16 cellular contexts compared by ENCODE assay signal in genomic region chr6:108582618-108583017, GRCh38. TPM values are rescaled to one million over a fixed set of nuclear protein-coding genes. Genes with fewer than 3 reads are reported as not detected.
DNase-seq lines count a peak whose midpoint lies in the region; ATAC-seq and TF ChIP-seq lines count a peak whose summit lies in the region.
"Had no signal": no experiment of that assay in that cellular context is flagged by ENCODE, and none has a peak within 500 bp of the region (broad histone marks: within the 10 kb centered on the region; RNA-seq: fewer than 3 reads in every experiment).

No MANE protein-coding gene starts in this region.

- no peak overlapping the region for H3K4me3 Mint-ChIP-seq in effector memory CD8-positive, alpha-beta T cell

- H3K9ac ChIP-seq in KMS-11 (peak overlapping the region; percentile 7; the same call in 1 of the 2 replicates), rectal smooth muscle tissue (ENCODE audit: low read length) (no peak overlapping the region)

- no peak for TF ChIP-seq EP300 in esophagus muscularis mucosa (IDR thresholded peaks at IDR 0.05)

- intact Hi-C loops in esophagus muscularis mucosa (cut with DNase I): no loop called here

- DNase-seq in esophagus muscularis mucosa (ENCODE audit: extremely low spot score) (no peak), COLO829 (ENCODE audit: low spot score) (no peak)
- no peak for DNase-seq in activated CD8-positive, alpha-beta memory T cell treated with anti-CD3 and anti-CD28 coated beads, Interleukin-2, amount 50 U/mL, for 4 hours
- no peak for DNase-seq in effector memory CD8-positive, alpha-beta T cell
- DNase-seq: activated CD4-positive, alpha-beta T cell treated with anti-CD3 and anti-CD28 coated beads, Interleukin-2, amount 50 U/mL, for 4 hours; effector CD4-positive, alpha-beta T cell; foreskin melanocyte; NCI-H1930; NCI-H774; stimulated activated naive CD8-positive, alpha-beta T cell treated with anti-CD3 and anti-CD28 coated beads, Interleukin-15, Interleukin-2, amounts not matched to agents 100 U/mL and 50 U/mL, for 24 hours had no signal

- no peaks in the 10 kb centered on the region for H3K36me3 ChIP-seq in ACC112 (ENCODE audit: insufficient read depth, low read length)
- no peaks in the 10 kb centered on the region for H3K36me3 ChIP-seq in KMS-11 (ENCODE audit: insufficient read depth)
- H3K36me3 ChIP-seq in esophagus muscularis mucosa: peaks cover 0 to 12% (median 0%) of the 10 kb centered on the region in 4 donors
- H3K36me3 ChIP-seq in rectal smooth muscle tissue (ENCODE audit: control insufficient read depth, insufficient read depth, low read length): peaks cover 6% of the 10 kb centered on the region
- H3K36me3 ChIP-seq: HAP-1 had no signal

- H3K9me3 ChIP-seq in esophagus muscularis mucosa: no peaks in the 10 kb centered on the region
- H3K9me3 ChIP-seq: HAP-1 had no signal

- no peak for TF ChIP-seq POLR2A in esophagus muscularis mucosa (IDR thresholded peaks at IDR 0.05; ENCODE audit: low read depth)

- peaks cover 49 to 69% of the 10 kb centered on the region in 2 donors for H3K4me1 Mint-ChIP-seq in effector memory CD8-positive, alpha-beta T cell (ENCODE audit: low read depth in 2 of 2)

- no peak for ATAC-seq in HG03521 (IDR thresholded peaks at IDR 0.05; ENCODE audit: unreplicated experiment)
- no peak for ATAC-seq in effector memory CD8-positive, alpha-beta T cell (replicated peaks)
- ATAC-seq: sciatic nerve; stimulated activated naive CD8-positive, alpha-beta T cell treated with anti-CD3 and anti-CD28 coated beads, Interleukin-15, Interleukin-2, amounts not matched to agents 100 U/mL and 50 U/mL, for 24 hours had no signal

- H3K36me3 Mint-ChIP-seq in effector memory CD8-positive, alpha-beta T cell (ENCODE audit: insufficient read depth): peaks cover 11% of the 10 kb centered on the region

- H2AFZ ChIP-seq in ACC112 (ENCODE audit: low read length, unreplicated experiment) (no peak overlapping the region), KMS-11 (ENCODE audit: low read depth) (no peak overlapping the region)

- H3K4me1 ChIP-seq in ACC112 (ENCODE audit: control insufficient read depth, insufficient read depth, low read length, unreplicated experiment) (peaks cover 84% of the 10 kb centered on the region), KMS-11 (ENCODE audit: low read depth, poor library complexity, severe bottlenecking) (peaks cover 98% of the 10 kb centered on the region), esophagus muscularis mucosa (peaks cover 95 to 100% (median 99%) of the 10 kb centered on the region in 4 donors), rectal smooth muscle tissue (ENCODE audit: control insufficient read depth, insufficient read depth, low read length) (peaks cover 71% of the 10 kb centered on the region)

- H3K27ac ChIP-seq in ACC112 (ENCODE audit: low read depth, low read length) (peak overlapping the region; percentile 86), KMS-11 (peak overlapping the region; percentile 60; the same call in 1 of the 2 replicates), esophagus muscularis mucosa (replicated peaks in 1 of 4) (peak overlapping the region; percentile 70 to 81 (median 78)), rectal smooth muscle tissue (ENCODE audit: low read depth, low read length) (peak overlapping the region; percentile 63)

- H3K4me3 ChIP-seq in ACC112 (ENCODE audit: low read depth, low read length) (no peak overlapping the region), KMS-11 (IDR thresholded peaks at IDR 0.05; ENCODE audit: insufficient read depth, low read depth, low read length) (no peak overlapping the region), esophagus muscularis mucosa (no peak overlapping the region), rectal smooth muscle tissue (ENCODE audit: low read length) (no peak overlapping the region)
- H3K4me3 ChIP-seq: HAP-1 had no signal

- H3K27me3 Mint-ChIP-seq in effector memory CD8-positive, alpha-beta T cell: no peaks in the 10 kb centered on the region

- peak overlapping the region; percentile 51; the same call in 1 of the 2 replicates for H3K4me2 ChIP-seq in KMS-11

- H3K79me2 ChIP-seq in ACC112 (ENCODE audit: control insufficient read depth, insufficient read depth, low read length, unreplicated experiment) (peaks cover 89% of the 10 kb centered on the region), KMS-11 (ENCODE audit: insufficient read depth, low read depth) (peaks cover 98% of the 10 kb centered on the region)

- peak overlapping the region in 1 of 2 donors; percentile 35 for H3K27ac Mint-ChIP-seq in effector memory CD8-positive, alpha-beta T cell

- 28% methylated on average over 3 of the region's 3 CpGs for WGBS in esophagus muscularis mucosa

- H3K27me3 ChIP-seq in ACC112 (ENCODE audit: insufficient read depth, low read length): no peaks in the 10 kb centered on the region
- H3K27me3 ChIP-seq in KMS-11 (ENCODE audit: insufficient read depth, low read depth): no peaks in the 10 kb centered on the region
- H3K27me3 ChIP-seq in esophagus muscularis mucosa: no peaks in the 10 kb centered on the region
- no peaks in the 10 kb centered on the region for H3K27me3 ChIP-seq in rectal smooth muscle tissue (ENCODE audit: control insufficient read depth, insufficient read depth, low read length)

- H3K9me3 Mint-ChIP-seq in effector memory CD8-positive, alpha-beta T cell: no peaks in the 10 kb centered on the region

- peaks cover 32% of the 10 kb centered on the region for H4K20me1 ChIP-seq in KMS-11 (ENCODE audit: insufficient read depth)

- no peak for TF ChIP-seq CTCF in KMS-11 (conservative IDR thresholded peaks at IDR 0.05; ENCODE audit: low read depth, low read length)
- TF ChIP-seq CTCF in esophagus muscularis mucosa (IDR thresholded peaks at IDR 0.05): no peak

RNA-seq across cellular contexts. Expression of gene FOXO3, which starts 21.9 kb away (rescaled TPM):
- 100 to 1,000 TPM in 3 of 4 donors, 10 to 100 TPM in 1; 92.2 to 154 (median 122) TPM for total RNA-seq in esophagus muscularis mucosa
